In genomic region chrX:14362731-14363130, GRCh38 we compare ENCODE assay signal across 13 cellular contexts.
"Had no signal": no experiment of that assay in that cellular context is flagged by ENCODE, and none has a peak within 500 bp of the region (broad histone marks: within the 10 kb centered on the region; RNA-seq: fewer than 3 reads in every experiment).

No MANE protein-coding gene starts in this region.

- H3K36me3 Mint-ChIP-seq: immature natural killer cell; naive thymus-derived CD4-positive, alpha-beta T cell; T-cell had no signal

- H3K27me3 Mint-ChIP-seq: activated CD4-positive, alpha-beta memory T cell treated with anti-CD3 and anti-CD28 coated beads, Interleukin-2, amount 10 ng/mL, durations not matched to agents 7 days and 5 days; naive thymus-derived CD4-positive, alpha-beta T cell had no signal

- ATAC-seq: naive thymus-derived CD4-positive, alpha-beta T cell; stimulated activated naive CD8-positive, alpha-beta T cell treated with anti-CD3 and anti-CD28 coated beads, Interleukin-15, Interleukin-2, amounts not matched to agents 100 U/mL and 50 U/mL, for 24 hours; T-cell had no signal

- H3K4me1 Mint-ChIP-seq: activated CD4-positive, alpha-beta memory T cell treated with anti-CD3 and anti-CD28 coated beads, Interleukin-2, amount 10 ng/mL, durations not matched to agents 7 days and 5 days; immature natural killer cell; naive thymus-derived CD4-positive, alpha-beta T cell; T-cell had no signal

- H3K4me3 Mint-ChIP-seq: activated CD4-positive, alpha-beta memory T cell treated with anti-CD3 and anti-CD28 coated beads, Interleukin-2, amount 10 ng/mL, durations not matched to agents 7 days and 5 days; immature natural killer cell; naive thymus-derived CD4-positive, alpha-beta T cell; T-cell had no signal

- H3K4me1 ChIP-seq: ascending aorta, sigmoid colon, upper lobe of left lung had no signal

- H3K27ac ChIP-seq: ascending aorta, coronary artery, upper lobe of left lung had no signal

- DNase-seq: activated CD4-positive, alpha-beta memory T cell treated with anti-CD3 and anti-CD28 coated beads, Interleukin-2, amount 10 ng/mL, durations not matched to agents 7 days and 5 days; activated CD8-positive, alpha-beta memory T cell treated with anti-CD3 and anti-CD28 coated beads, Interleukin-2, amount 50 U/mL, for 4 hours; effector CD4-positive, alpha-beta T cell; immature natural killer cell; naive thymus-derived CD4-positive, alpha-beta T cell; sigmoid colon; stimulated activated CD4-positive, alpha-beta T cell treated with anti-CD3 and anti-CD28 coated beads, Interleukin-2, amount 100 ng/mL, for 48 hours; stimulated activated naive CD8-positive, alpha-beta T cell treated with anti-CD3 and anti-CD28 coated beads, Interleukin-15, Interleukin-2, amounts not matched to agents 100 U/mL and 50 U/mL, for 24 hours; T-cell; T1000; upper lobe of left lung had no signal

- H3K9me3 ChIP-seq: ascending aorta, sigmoid colon, upper lobe of left lung had no signal

- H3K4me3 ChIP-seq: ascending aorta, coronary artery, sigmoid colon, upper lobe of left lung had no signal

- H3K36me3 ChIP-seq: ascending aorta, sigmoid colon, upper lobe of left lung had no signal

- H3K27ac Mint-ChIP-seq: activated CD4-positive, alpha-beta memory T cell treated with anti-CD3 and anti-CD28 coated beads, Interleukin-2, amount 10 ng/mL, durations not matched to agents 7 days and 5 days; immature natural killer cell; naive thymus-derived CD4-positive, alpha-beta T cell; T-cell had no signal

- H3K9me3 Mint-ChIP-seq: activated CD4-positive, alpha-beta memory T cell treated with anti-CD3 and anti-CD28 coated beads, Interleukin-2, amount 10 ng/mL, durations not matched to agents 7 days and 5 days; T-cell had no signal

- H3K27me3 ChIP-seq: ascending aorta, sigmoid colon, upper lobe of left lung had no signal
